1 cellular context compared by ENCODE assay signal in the genomic region with DNA sequence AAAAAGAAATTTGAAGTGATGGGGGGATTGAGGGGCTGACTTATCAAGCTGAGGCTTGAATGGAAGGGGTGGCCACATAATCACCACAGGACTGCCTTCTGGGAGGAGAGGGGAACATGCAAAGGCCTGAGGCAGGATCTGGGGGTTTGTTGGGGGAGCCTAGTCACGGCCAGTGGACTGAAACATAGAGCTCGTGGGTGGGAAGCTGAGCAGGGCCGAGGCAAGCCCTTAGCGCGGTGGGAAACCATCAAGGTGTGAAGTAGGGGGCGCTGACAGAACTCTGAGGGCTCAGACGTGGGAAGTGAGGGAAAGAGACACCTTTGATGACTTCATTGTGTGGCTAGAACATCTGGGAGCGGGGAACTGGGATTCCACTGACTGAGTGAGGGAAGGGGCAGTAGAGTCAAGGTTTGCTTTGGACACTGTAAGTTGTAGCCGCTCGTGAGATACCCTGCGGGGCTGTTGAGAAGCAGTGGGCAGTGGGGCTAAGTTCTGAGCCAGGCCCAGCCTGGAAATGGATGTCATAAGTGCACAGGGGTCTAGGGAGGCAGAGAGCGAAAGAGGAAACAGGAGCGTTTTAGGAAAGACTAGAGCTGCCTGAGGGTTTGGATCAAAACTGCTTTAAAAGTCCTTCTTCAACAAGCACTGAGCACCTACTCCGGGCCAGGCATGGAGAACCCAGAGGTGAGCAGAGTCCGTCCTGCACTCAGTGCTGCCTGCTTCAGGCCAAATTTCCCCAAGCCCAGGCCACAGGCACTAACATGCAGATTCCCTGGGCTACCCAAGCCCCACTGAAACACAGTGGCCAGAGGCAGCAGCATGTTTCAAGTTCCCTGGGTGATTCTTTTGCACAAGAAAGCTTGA.
TF ChIP-seq lines count a peak whose summit lies in the region.

No MANE protein-coding gene starts in this region.

TF ChIP-seq in WTC11, 78 proteins besides CTCF, POLR2A, EP300 and RAD21 (continued from another document):
- no peak for TF ChIP-seq ATF6 (CRISPR knock-in tag; IDR thresholded peaks at IDR 0.05)
- TF ChIP-seq ZMAT4 (CRISPR knock-in tag; IDR thresholded peaks at IDR 0.05), result no peak
- no peak for TF ChIP-seq FOXJ3 (CRISPR knock-in tag; IDR thresholded peaks at IDR 0.05; ENCODE audit: borderline replicate concordance)
- no peak for TF ChIP-seq ARID4B (CRISPR knock-in tag; IDR thresholded peaks at IDR 0.05; ENCODE audit: borderline replicate concordance)
